2 cellular contexts compared by ENCODE assay signal in genomic region chr1:204435246-204435885, GRCh38.
TF ChIP-seq lines count a peak whose summit lies in the region.

No MANE protein-coding gene starts in this region.

TF ChIP-seq in A549, 52 proteins besides CTCF, POLR2A, EP300 and RAD21:
- TF ChIP-seq JUNB (IDR thresholded peaks at IDR 0.05) = no peak
- TF ChIP-seq CHD4 (IDR thresholded peaks at IDR 0.05; ENCODE audit: borderline replicate concordance) = no peak
- no peak for TF ChIP-seq PHF8 (IDR thresholded peaks at IDR 0.05; ENCODE audit: borderline replicate concordance, low read depth)
- TF ChIP-seq RNF2 (IDR thresholded peaks at IDR 0.05; ENCODE audit: borderline replicate concordance, low read depth) = no peak
- peak; percentile 64 to 72 for TF ChIP-seq CEBPB (IDR thresholded peaks at IDR 0.05)
- no peak for TF ChIP-seq REST (IDR thresholded peaks at IDR 0.05)
- TF ChIP-seq RCOR1 (IDR thresholded peaks at IDR 0.05; ENCODE audit: low read depth, low read length) = no peak
- no peak for TF ChIP-seq TP53 (CRISPR knock-in tag; IDR thresholded peaks at IDR 0.05)

TF ChIP-seq in IMR-90, 13 proteins besides CTCF, POLR2A, EP300 and RAD21:
- TF ChIP-seq CEBPB (IDR thresholded peaks at IDR 0.05; ENCODE audit: low read depth, low read length) = peak; percentile 92
- TF ChIP-seq NFE2L2 (IDR thresholded peaks at IDR 0.05; ENCODE audit: low read depth, low read length) = no peak
